5 cellular contexts compared by ENCODE assay signal in genomic region chr22:42112793-42113192, GRCh38. TPM values are rescaled to one million over a fixed set of nuclear protein-coding genes. Genes with fewer than 3 reads are reported as not detected.
DNase-seq lines count a peak whose midpoint lies in the region; ATAC-seq, FAIRE-seq and TF ChIP-seq lines count a peak whose summit lies in the region.
"Not testable (repeated sequence)": the region's sequence is repeated elsewhere in the genome, so short reads cannot be mapped to it uniquely, and the experiment has no call there.
"Had no signal": no experiment of that assay in that cellular context is flagged by ENCODE, and none has a peak within 500 bp of the region (broad histone marks: within the 10 kb centered on the region; RNA-seq: fewer than 3 reads in every experiment).

No MANE protein-coding gene starts in this region.

- DNase-seq in G401 (ENCODE audit: low spot score) (peak; percentile 19), NCI-H146 (lab: John Stamatoyannopoulos, UW) (peak; percentile 7), K562 (ENCODE audit: extremely low read depth in 1 of 4, low spot score in 3 of 4) (peak in 1 of 4 experiments; percentile 31)

- CTCF ChIA-PET in K562 (lab: Yijun Ruan, JAX; ENCODE audit: low intra/inter-chr PET ratio): interaction anchor here (0.8 kb wide), 1 partner anchor 51 kb away, joined by 4 read pairs; no protein-coding TSS in a partner anchor

- H3K4me1 ChIP-seq in K562 (replicated peaks in 1 of 2; ENCODE audit: control insufficient read depth in 2 of 2, insufficient read depth in 2 of 2, low read length in 2 of 2); liver (ENCODE audit: control insufficient read depth in 4 of 4, insufficient read depth in 4 of 4, low read length in 3 of 4): not testable (repeated sequence)

- not testable (repeated sequence) for H2AFZ ChIP-seq in K562 (ENCODE audit: low read depth, low read length)

- not testable (repeated sequence) for BruUV-seq in K562 (replicated peaks; lab: Mats Ljungman, UMichigan)

- H3K27me3 ChIP-seq in K562 (ENCODE audit: control insufficient read depth in 2 of 2, insufficient read depth in 2 of 2, low read length in 2 of 2); liver (ENCODE audit: control insufficient read depth in 4 of 4, insufficient read depth in 4 of 4, low read length in 3 of 4): not testable (repeated sequence)

- in situ Hi-C loops in G401 (cut with HindIII; ENCODE audit: low sequenced_read_pairs): loop anchor here (10.0 kb wide), 1 partner anchor 228 kb away; no protein-coding TSS in a partner anchor
- in situ Hi-C loops in K562 (cut with MboI): not testable (repeated sequence)

- H4K20me1 ChIP-seq in K562 (replicated peaks; ENCODE audit: control insufficient read depth, insufficient read depth, low read length): not testable (repeated sequence)

- not testable (repeated sequence) for H3K9me3 ChIP-seq in K562 (replicated peaks; ENCODE audit: control insufficient read depth, insufficient read depth, low read depth, low read length); liver (ENCODE audit: control insufficient read depth in 4 of 4, low read length in 3 of 4)

- FAIRE-seq in K562 (lab: Jason Lieb, UNC): not testable (repeated sequence)

- POLR2A ChIA-PET in K562 (lab: Yijun Ruan, JAX): not testable (repeated sequence)

- ATAC-seq in K562: not testable (repeated sequence)

- H3K79me2 ChIP-seq in K562 (ENCODE audit: control insufficient read depth, insufficient read depth, low read length): not testable (repeated sequence)

- 0% methylated on average over 3 of the region's 4 CpGs for WGBS in K562 (ENCODE audit: insufficient coverage, low coverage, missing lambda C conversion rate)
- WGBS in liver: 10% methylated on average over 4 of the region's 4 CpGs

- not testable (repeated sequence) for TF ChIP-seq POLR2A in K562 (conservative IDR thresholded peaks at IDR 0.05)

- TF ChIP-seq RAD21 in K562 (CRISPR knock-in tag; conservative IDR thresholded peaks at IDR 0.05 in 1 of 2, IDR thresholded peaks at IDR 0.05 in 1 of 2) (peak in 1 of 2 experiments; percentile 24; a peak in 1 of 4 replicates), liver (IDR thresholded peaks at IDR 0.05) (peak; percentile 67)

- H3K36me3 ChIP-seq in K562 (ENCODE audit: control insufficient read depth, insufficient read depth, low read length); liver (ENCODE audit: control insufficient read depth in 4 of 4, insufficient read depth in 3 of 4, low read depth in 1 of 4, low read length in 3 of 4): not testable (repeated sequence)

- not testable (repeated sequence) for H3K9ac ChIP-seq in K562 (ENCODE audit: insufficient read depth in 1 of 2, low read depth in 2 of 2, low read length in 2 of 2); liver (ENCODE audit: low read depth in 1 of 2, low read length in 2 of 2)

- H3K27ac ChIP-seq in K562 (ENCODE audit: extremely low read depth, low read depth, low read length); liver (ENCODE audit: low read depth in 1 of 2, low read length in 2 of 2): not testable (repeated sequence)

- not testable (repeated sequence) for TF ChIP-seq EP300 in K562 (IDR thresholded peaks at IDR 0.05; ENCODE audit: low read length)

- intact Hi-C loops in K562 (cut with micrococcal nuclease): loop anchor here (10.0 kb wide), 1 partner anchor 148 kb away; the partner anchor contains the start of gene SEPTIN3

- H3K9me1 ChIP-seq in K562 (ENCODE audit: control insufficient read depth, insufficient read depth, low read length): not testable (repeated sequence)

- H3K4me3 ChIP-seq in K562; liver (ENCODE audit: low read depth in 1 of 3, low read length in 3 of 3): not testable (repeated sequence)

- not testable (repeated sequence) for H3K4me2 ChIP-seq in K562 (ENCODE audit: insufficient read depth, low read length)

- TF ChIP-seq CTCF in K562 (IDR thresholded peaks at IDR 0.05 in 2 of 3, conservative IDR thresholded peaks at IDR 0.05 in 1 of 3; ENCODE audit: insufficient read depth in 2 of 3, low read depth in 1 of 3, low read length in 3 of 3) (peak; percentile 14 to 46 (median 29); a peak in 3 of 6 replicates), liver (IDR thresholded peaks at IDR 0.05; ENCODE audit: low read depth, low read length, missing input control) (peak; percentile 30)

RNA-seq across cellular contexts. Expression of gene CYP2D6, which starts 17.8 kb away (rescaled TPM):
- total RNA-seq in G401 (2014; rRNA removed; shearing (Covaris generic)): 0.95 and 3.1 TPM in 2 replicates
- total RNA-seq in K562 (2011; cell fraction: chromatin; rRNA removed; ENCODE audit: low replicate concordance): 1.4 and 1.6 TPM in 2 replicates
- 0.50 and 0.66 TPM in 2 replicates for total RNA-seq in K562 (2011; cell fraction: nucleolus; rRNA removed)
- total RNA-seq in K562 (2011; cell fraction: nucleoplasm; rRNA removed): 1.4 TPM in 2 replicates
- total RNA-seq in K562 (2014; rRNA removed) (not detected in 2 replicates), K562 (2014; rRNA removed; fragmentation: Illumina TruSeq; extraction: Trizol) (0.04 and 0.06 TPM in 2 replicates), K562 (2015; rRNA removed; fragmentation: Illumina TruSeq; extraction: Trizol) (0.11 TPM in 1 of 2 replicates, not detected in the other), K562 (2021) (0.18 and 0.20 TPM in 2 replicates), liver (100 to 1,000 TPM in 1 of 2 donors, 10 to 100 TPM in 1; 23.8 to 236 TPM)
- polyA plus RNA-seq in K562 (2011; rRNA removed) (0.07 and 0.24 TPM in 2 replicates), K562 (2014; fragmentation: Illumina TruSeq; extraction: Trizol) (0.10 TPM in 2 replicates), K562 (2014; fragmentation: Nextera tagmentation; extraction: Ambion mirVana) (not detected), K562 (2014; rRNA removed) (0.67 TPM in 1 of 2 replicates, not detected in the other), liver (100 to 1,000 TPM; 175 to 486 TPM)
- polyA plus RNA-seq in K562 (2011; cell fraction: cytosol; rRNA removed): 0.04 TPM in 2 replicates
- 1.2 and 1.8 TPM in 2 replicates for polyA plus RNA-seq in K562 (2011; cell fraction: nucleus; rRNA removed)
- polyA plus RNA-seq in K562 (2012): 0.30 and 0.71 TPM in 2 replicates
- 0.09 and 0.35 TPM in 2 replicates for polyA minus RNA-seq in K562 (2011; rRNA and poly(A)+ RNA removed)
- polyA minus RNA-seq in K562 (2011; cell fraction: cytosol; rRNA and poly(A)+ RNA removed): not detected in 2 replicates
- polyA minus RNA-seq in K562 (2011; cell fraction: nucleus; rRNA and poly(A)+ RNA removed): 0.22 TPM in 1 of 2 replicates, not detected in the other
- polyA plus RNA-seq: CD14-positive monocyte had no signal

RNA-seq across cellular contexts. Expression of gene NDUFA6, which starts 22.2 kb away (rescaled TPM):
- 99.5 and 129 TPM in 2 replicates for total RNA-seq in G401 (2014; rRNA removed; shearing (Covaris generic))
- total RNA-seq in K562 (2011; cell fraction: chromatin; rRNA removed; ENCODE audit: low replicate concordance): 23.1 and 44.0 TPM in 2 replicates
- total RNA-seq in K562 (2011; cell fraction: nucleolus; rRNA removed): 19.3 and 23.5 TPM in 2 replicates
- 31.0 and 37.9 TPM in 2 replicates for total RNA-seq in K562 (2011; cell fraction: nucleoplasm; rRNA removed)
- 103 and 110 TPM in 2 replicates for total RNA-seq in K562 (2014; rRNA removed)
- 113 and 132 TPM in 2 replicates for total RNA-seq in K562 (2014; rRNA removed; fragmentation: Illumina TruSeq; extraction: Trizol)
- total RNA-seq in K562 (2015; rRNA removed; fragmentation: Illumina TruSeq; extraction: Trizol): 117 and 129 TPM in 2 replicates
- 90.0 and 103 TPM in 2 replicates for total RNA-seq in K562 (2021)
- 103 and 128 TPM in 2 replicates for polyA plus RNA-seq in K562 (2011; rRNA removed)
- polyA plus RNA-seq in K562 (2011; cell fraction: cytosol; rRNA removed): 50.0 and 67.5 TPM in 2 replicates
- polyA plus RNA-seq in K562 (2011; cell fraction: nucleus; rRNA removed): 32.0 and 41.2 TPM in 2 replicates
- 67.9 and 173 TPM in 2 replicates for polyA plus RNA-seq in K562 (2012)
- polyA plus RNA-seq in K562 (2014; fragmentation: Illumina TruSeq; extraction: Trizol): 106 and 110 TPM in 2 replicates
- 100 to 1,000 TPM; 465 to 474 TPM for polyA plus RNA-seq in K562 (2014; fragmentation: Nextera tagmentation; extraction: Ambion mirVana)
- polyA plus RNA-seq in K562 (2014; rRNA removed): 141 and 148 TPM in 2 replicates
- 34.4 and 34.7 TPM in 2 replicates for polyA minus RNA-seq in K562 (2011; rRNA and poly(A)+ RNA removed)
- polyA minus RNA-seq in K562 (2011; cell fraction: cytosol; rRNA and poly(A)+ RNA removed): 19.7 and 22.5 TPM in 2 replicates
- polyA minus RNA-seq in K562 (2011; cell fraction: nucleus; rRNA and poly(A)+ RNA removed): 6.5 and 11.0 TPM in 2 replicates
- 10 to 100 TPM; 43.7 to 45.4 TPM for total RNA-seq in liver
- 100 to 1,000 TPM in 1 of 2 donors, 10 to 100 TPM in 1; 67.7 to 235 TPM for polyA plus RNA-seq in liver

RNA-seq across cellular contexts. Expression of gene SMDT1, which starts 33.3 kb away (rescaled TPM):
- total RNA-seq in G401 (2014; rRNA removed; shearing (Covaris generic)): 23.6 and 52.0 TPM in 2 replicates
- 16.6 and 21.1 TPM in 2 replicates for total RNA-seq in K562 (2011; cell fraction: chromatin; rRNA removed; ENCODE audit: low replicate concordance)
- 15.8 and 17.3 TPM in 2 replicates for total RNA-seq in K562 (2011; cell fraction: nucleolus; rRNA removed)
- 22.7 and 26.6 TPM in 2 replicates for total RNA-seq in K562 (2011; cell fraction: nucleoplasm; rRNA removed)
- total RNA-seq in K562 (2014; rRNA removed) (7.9 and 19.3 TPM in 2 replicates), K562 (2014; rRNA removed; fragmentation: Illumina TruSeq; extraction: Trizol) (14.0 and 14.3 TPM in 2 replicates), K562 (2015; rRNA removed; fragmentation: Illumina TruSeq; extraction: Trizol) (9.8 and 12.9 TPM in 2 replicates), K562 (2021) (65.2 and 68.7 TPM in 2 replicates), liver (1 to 10 TPM; 7.2 to 8.9 TPM)
- polyA plus RNA-seq in K562 (2011; rRNA removed) (23.2 and 28.7 TPM in 2 replicates), K562 (2014; fragmentation: Illumina TruSeq; extraction: Trizol) (13.5 and 26.6 TPM in 2 replicates), K562 (2014; fragmentation: Nextera tagmentation; extraction: Ambion mirVana) (10 to 100 TPM; 11.7 to 20.3 TPM), K562 (2014; rRNA removed) (33.6 and 38.0 TPM in 2 replicates), liver (100 to 1,000 TPM in 1 of 2 donors, 10 to 100 TPM in 1; 70.9 to 115 TPM)
- polyA plus RNA-seq in K562 (2011; cell fraction: cytosol; rRNA removed): 36.3 and 38.6 TPM in 2 replicates
- polyA plus RNA-seq in K562 (2011; cell fraction: nucleus; rRNA removed): 17.5 and 21.9 TPM in 2 replicates
- 94.3 and 108 TPM in 2 replicates for polyA plus RNA-seq in K562 (2012)
- 8.0 and 10.4 TPM in 2 replicates for polyA minus RNA-seq in K562 (2011; rRNA and poly(A)+ RNA removed)
- polyA minus RNA-seq in K562 (2011; cell fraction: cytosol; rRNA and poly(A)+ RNA removed): 3.3 and 9.8 TPM in 2 replicates
- polyA minus RNA-seq in K562 (2011; cell fraction: nucleus; rRNA and poly(A)+ RNA removed): 4.3 and 8.6 TPM in 2 replicates

RNA-seq across cellular contexts. Expression of gene PHETA2, which starts 38.7 kb away (rescaled TPM):
- 0.25 TPM in 1 of 2 replicates, not detected in the other for total RNA-seq in G401 (2014; rRNA removed; shearing (Covaris generic))
- total RNA-seq in K562 (2011; cell fraction: chromatin; rRNA removed; ENCODE audit: low replicate concordance): 0.18 and 0.69 TPM in 2 replicates
- total RNA-seq in K562 (2011; cell fraction: nucleolus; rRNA removed): 0.26 TPM in 1 of 2 replicates, not detected in the other
- 0.15 TPM in 1 of 2 replicates, not detected in the other for total RNA-seq in K562 (2011; cell fraction: nucleoplasm; rRNA removed)
- total RNA-seq in K562 (2014; rRNA removed) (not detected in 2 replicates), K562 (2014; rRNA removed; fragmentation: Illumina TruSeq; extraction: Trizol) (0.06 TPM in 1 of 2 replicates, not detected in the other), K562 (2015; rRNA removed; fragmentation: Illumina TruSeq; extraction: Trizol) (0.07 and 0.08 TPM in 2 replicates), K562 (2021) (0.18 and 0.22 TPM in 2 replicates), liver (1 to 10 TPM; 1.8 to 5.1 TPM)
- polyA plus RNA-seq in K562 (2011; rRNA removed) (0.08 and 0.14 TPM in 2 replicates), K562 (2014; fragmentation: Illumina TruSeq; extraction: Trizol) (0.08 TPM in 1 of 2 replicates, not detected in the other), K562 (2014; fragmentation: Nextera tagmentation; extraction: Ambion mirVana) (not detected), K562 (2014; rRNA removed) (0.07 and 0.31 TPM in 2 replicates), liver (1 to 10 TPM in 1 of 2 donors, under 1 TPM in 1; 0.89 to 1.3 TPM)
- 0.03 and 0.18 TPM in 2 replicates for polyA plus RNA-seq in K562 (2011; cell fraction: cytosol; rRNA removed)
- 0.24 and 0.38 TPM in 2 replicates for polyA plus RNA-seq in K562 (2011; cell fraction: nucleus; rRNA removed)
- 0.08 and 0.15 TPM in 2 replicates for polyA plus RNA-seq in K562 (2012)
- 0.11 TPM in 1 of 2 replicates, not detected in the other for polyA minus RNA-seq in K562 (2011; rRNA and poly(A)+ RNA removed)
- not detected in 2 replicates for polyA minus RNA-seq in K562 (2011; cell fraction: cytosol; rRNA and poly(A)+ RNA removed)
- polyA minus RNA-seq in K562 (2011; cell fraction: nucleus; rRNA and poly(A)+ RNA removed): 0.13 and 0.22 TPM in 2 replicates

RNA-seq across cellular contexts. Expression of gene NAGA, which starts 42.2 kb away (rescaled TPM):
- total RNA-seq in G401 (2014; rRNA removed; shearing (Covaris generic)): 50.4 and 55.1 TPM in 2 replicates
- 16.6 and 38.0 TPM in 2 replicates for total RNA-seq in K562 (2011; cell fraction: chromatin; rRNA removed; ENCODE audit: low replicate concordance)
- 44.2 and 46.5 TPM in 2 replicates for total RNA-seq in K562 (2011; cell fraction: nucleolus; rRNA removed)
- total RNA-seq in K562 (2011; cell fraction: nucleoplasm; rRNA removed): 39.2 and 40.2 TPM in 2 replicates
- 19.5 and 20.6 TPM in 2 replicates for total RNA-seq in K562 (2014; rRNA removed)
- 9.9 and 11.5 TPM in 2 replicates for total RNA-seq in K562 (2014; rRNA removed; fragmentation: Illumina TruSeq; extraction: Trizol)
- total RNA-seq in K562 (2015; rRNA removed; fragmentation: Illumina TruSeq; extraction: Trizol): 15.9 and 16.1 TPM in 2 replicates
- 20.0 and 20.4 TPM in 2 replicates for total RNA-seq in K562 (2021)
- 18.1 and 19.7 TPM in 2 replicates for polyA plus RNA-seq in K562 (2011; rRNA removed)
- 21.2 and 43.7 TPM in 2 replicates for polyA plus RNA-seq in K562 (2011; cell fraction: cytosol; rRNA removed)
- 13.4 and 19.5 TPM in 2 replicates for polyA plus RNA-seq in K562 (2011; cell fraction: nucleus; rRNA removed)
- 21.5 and 34.7 TPM in 2 replicates for polyA plus RNA-seq in K562 (2012)
- 20.6 and 22.1 TPM in 2 replicates for polyA plus RNA-seq in K562 (2014; fragmentation: Illumina TruSeq; extraction: Trizol)
- polyA plus RNA-seq in K562 (2014; fragmentation: Nextera tagmentation; extraction: Ambion mirVana): 1 to 10 TPM; 6.5 to 7.0 TPM
- 17.4 and 18.7 TPM in 2 replicates for polyA plus RNA-seq in K562 (2014; rRNA removed)
- 12.0 and 18.6 TPM in 2 replicates for polyA minus RNA-seq in K562 (2011; rRNA and poly(A)+ RNA removed)
- 12.7 and 15.5 TPM in 2 replicates for polyA minus RNA-seq in K562 (2011; cell fraction: cytosol; rRNA and poly(A)+ RNA removed)
- 9.1 and 9.3 TPM in 2 replicates for polyA minus RNA-seq in K562 (2011; cell fraction: nucleus; rRNA and poly(A)+ RNA removed)
- total RNA-seq in liver: 10 to 100 TPM; 28.4 to 33.9 TPM
- polyA plus RNA-seq in liver: 10 to 100 TPM; 12.8 to 19.4 TPM
